In genomic region chr22:37050913-37051628, GRCh38 we compare ENCODE assay signal across 9 cellular contexts. TPM values are rescaled to one million over a fixed set of nuclear protein-coding genes. Genes with fewer than 3 reads are reported as not detected.
DNase-seq lines count a peak whose midpoint lies in the region; ATAC-seq, FAIRE-seq and TF ChIP-seq lines count a peak whose summit lies in the region.
"Had no signal": no experiment of that assay in that cellular context is flagged by ENCODE, and none has a peak within 500 bp of the region (broad histone marks: within the 10 kb centered on the region; RNA-seq: fewer than 3 reads in every experiment).

No MANE protein-coding gene starts in this region.

- peak overlapping the region; percentile 84 to 89 (median 89) for H3K4me3 Mint-ChIP-seq in nephron

- TF ChIP-seq CTCF in BJ (IDR thresholded peaks at IDR 0.05; ENCODE audit: insufficient read depth, low read depth, low read length) (no peak), coronary artery (IDR thresholded peaks at IDR 0.05) (no peak), nephron (IDR thresholded peaks at IDR 0.05; ENCODE audit: unreplicated experiment in 3 of 3) (no peak), kidney (IDR thresholded peaks at IDR 0.05; ENCODE audit: borderline replicate concordance, extremely low read depth, insufficient read depth) (no peak), lower leg skin (IDR thresholded peaks at IDR 0.05) (no peak)

- peaks cover under 1% of the 10 kb centered on the region for H3K36me3 Mint-ChIP-seq in nephron (ENCODE audit: low read depth)

- POLR2A ChIA-PET in BJ (lab: Charles Lee): no interaction called here

- H3K9me3 Mint-ChIP-seq in nephron: no peaks in the 10 kb centered on the region

- H3K27me3 ChIP-seq in BJ (ENCODE audit: control insufficient read depth, insufficient read depth, low read length): no peaks in the 10 kb centered on the region

- CTCF ChIA-PET in BJ (lab: Yijun Ruan, JAX): interaction anchor here (0.6 to 1.5 kb wide), 2 partner anchors 13 to 148 kb away, joined by 3 to 5 read pairs; no protein-coding TSS in a partner anchor

- H3K4me1 ChIP-seq in kidney (ENCODE audit: control insufficient read depth in 1 of 2, insufficient read depth in 1 of 2, low read depth in 1 of 2, low read length in 2 of 2): peaks cover 0 to 7% of the 10 kb centered on the region in 2 donors

- no peak for FAIRE-seq in kidney (lab: Jason Lieb, UNC)

- H3K9me3 ChIP-seq in kidney (ENCODE audit: control insufficient read depth in 1 of 2, low read length in 2 of 2): no peaks in the 10 kb centered on the region

- DNase-seq in BJ (ENCODE audit: low read depth) (no peak), coronary artery (ENCODE audit: low spot score) (no peak), kidney (no peak), NCI-H2107 treated with DMSO at 0.1 percent for 48 hours (lab: John Stamatoyannopoulos, UW; ENCODE audit: unreplicated experiment) (no peak), lower leg skin (ENCODE audit: low spot score in 2 of 2) (no peak)
- DNase-seq in Jurkat, Clone E6-1 (ENCODE audit: low read depth, low spot score): no peak

- no peak overlapping the region for H3K9ac ChIP-seq in kidney (ENCODE audit: low read length in 2 of 2)

- H3K4me1 Mint-ChIP-seq in nephron: peaks cover 36% of the 10 kb centered on the region

- WGBS in lower leg skin, 2 donors: 28 to 37% methylated on average over 15 to 20 of the region's 22 CpGs

- peaks cover 8% of the 10 kb centered on the region for H3K27me3 Mint-ChIP-seq in nephron (ENCODE audit: low read depth)

- H3K36me3 ChIP-seq in BJ (ENCODE audit: control insufficient read depth, insufficient read depth, low read length) (peaks cover 9% of the 10 kb centered on the region), kidney (ENCODE audit: control insufficient read depth in 1 of 2, insufficient read depth in 2 of 2, low read length in 2 of 2) (no peaks in the 10 kb centered on the region)

- peak overlapping the region; percentile 33 for H3K4me3 ChIP-seq in BJ (ENCODE audit: low read depth, low read length)
- H3K4me3 ChIP-seq in Jurkat, Clone E6-1 (ENCODE audit: low read length): peak overlapping the region; percentile 40
- peak overlapping the region; percentile 88 for H3K4me3 ChIP-seq in coronary artery
- no peak overlapping the region for H3K4me3 ChIP-seq in kidney (ENCODE audit: low read length in 2 of 2)
- H3K4me3 ChIP-seq in lower leg skin (ENCODE audit: low read depth, poor library complexity, severe bottlenecking): no peak overlapping the region

- intact Hi-C loops in kidney (cut with DNase I): no loop called here
- intact Hi-C loops in lower leg skin (cut with DNase I; ENCODE audit: low total_unique reads): no loop called here

- H3K27ac Mint-ChIP-seq in nephron: peak overlapping the region in 1 of 3 experiments; percentile 84

- TF ChIP-seq POLR2A in lower leg skin (IDR thresholded peaks at IDR 0.05): no peak

- ATAC-seq in HG02840 (IDR thresholded peaks at IDR 0.05; ENCODE audit: low FRiP score, unreplicated experiment): no peak

- peak overlapping the region in 1 of 2 donors; percentile 60 for H3K27ac ChIP-seq in coronary artery
- no peak overlapping the region for H3K27ac ChIP-seq in kidney (ENCODE audit: low read depth in 2 of 2, low read length in 2 of 2)

RNA-seq across cellular contexts. Expression of gene KCTD17, which starts 0.5 kb away (rescaled TPM):
- polyA plus RNA-seq in BJ (2011; rRNA removed): 19.1 and 36.3 TPM in 2 replicates
- 26.0 and 47.3 TPM in 2 replicates for polyA minus RNA-seq in BJ (2011; rRNA and poly(A)+ RNA removed)
- 33.9 TPM for polyA plus RNA-seq in Jurkat, Clone E6-1 (2012; ENCODE audit: insufficient read depth, insufficient read length)
- total RNA-seq in kidney: 13.9 TPM
- 9.6 TPM for polyA plus RNA-seq in kidney (ENCODE audit: insufficient read depth, low read depth, low replicate concordance)
- 10 to 100 TPM; 32.4 to 58.0 (median 48.1) TPM for total RNA-seq in lower leg skin

RNA-seq across cellular contexts. Expression of gene MPST, which starts 31.5 kb away (rescaled TPM):
- 27.7 and 45.5 TPM in 2 replicates for polyA plus RNA-seq in BJ (2011; rRNA removed)
- polyA minus RNA-seq in BJ (2011; rRNA and poly(A)+ RNA removed): 10.7 and 11.7 TPM in 2 replicates
- polyA plus RNA-seq in Jurkat, Clone E6-1 (2012; ENCODE audit: insufficient read depth, insufficient read length): 55.0 TPM
- total RNA-seq in kidney: 44.4 TPM
- 167 TPM for polyA plus RNA-seq in kidney (ENCODE audit: insufficient read depth, low read depth, low replicate concordance)
- 100 to 1,000 TPM; 225 to 336 (median 276) TPM for total RNA-seq in lower leg skin

RNA-seq across cellular contexts. Expression of gene TST, which starts 31.8 kb away (rescaled TPM):
- polyA plus RNA-seq in BJ (2011; rRNA removed) (32.8 and 45.7 TPM in 2 replicates), kidney (ENCODE audit: insufficient read depth, low read depth, low replicate concordance) (283 TPM)
- 17.1 and 24.3 TPM in 2 replicates for polyA minus RNA-seq in BJ (2011; rRNA and poly(A)+ RNA removed)
- polyA plus RNA-seq in Jurkat, Clone E6-1 (2012; ENCODE audit: insufficient read depth, insufficient read length): 6.1 TPM
- total RNA-seq in kidney (48.7 TPM), lower leg skin (100 to 1,000 TPM in 1 of 4 donors, 10 to 100 TPM in 3; 47.9 to 114 (median 62.5) TPM)

RNA-seq across cellular contexts. Expression of gene TMPRSS6, which starts 58.4 kb away (rescaled TPM):
- polyA plus RNA-seq in BJ (2011; rRNA removed) (not detected in 2 replicates), kidney (ENCODE audit: insufficient read depth, low read depth, low replicate concordance) (not detected)
- not detected in 2 replicates for polyA minus RNA-seq in BJ (2011; rRNA and poly(A)+ RNA removed)
- polyA plus RNA-seq in Jurkat, Clone E6-1 (2012; ENCODE audit: insufficient read depth, insufficient read length): 0.27 TPM
- total RNA-seq in kidney (1.4 TPM), lower leg skin (1 to 10 TPM in 3 of 4 donors, under 1 TPM in 1; 0.65 to 7.5 (median 2.8) TPM)
- total RNA-seq: lung microvascular endothelial cell had no signal

Comparison
In these comparisons a context has a peak if more than half of its experiments do, and no peak if none do; other contexts are left out.
1. H3K4me3 ChIP-seq: peak in BJ (single experiment), Jurkat, Clone E6-1 (single experiment) and coronary artery (single experiment); none in kidney (0 of 2) and lower leg skin (single experiment).